Comparison of ENCODE assay signal across 12 cellular contexts in genomic region chr9:512555-513272, GRCh38. TPM values are rescaled to one million over a fixed set of nuclear protein-coding genes. Genes with fewer than 3 reads are reported as not detected.
DNase-seq lines count a peak whose midpoint lies in the region; ATAC-seq and TF ChIP-seq lines count a peak whose summit lies in the region.
"Had no signal": no experiment of that assay in that cellular context is flagged by ENCODE, and none has a peak within 500 bp of the region (broad histone marks: within the 10 kb centered on the region; RNA-seq: fewer than 3 reads in every experiment).

No MANE protein-coding gene starts in this region.

- ATAC-seq in T-cell (replicated peaks in 1 of 4) (no peak), HG03469 (IDR thresholded peaks at IDR 0.05; ENCODE audit: unreplicated experiment) (no peak)

- H3K9me3 Mint-ChIP-seq in T-cell (peaks cover 0 to 5% (median 4%) of the 10 kb centered on the region in 3 donors), progenitor cell of endocrine pancreas (ENCODE audit: low read depth) (peaks cover 6% of the 10 kb centered on the region), CD14-positive monocyte (peaks cover 0 to 5% (median 0%) of the 10 kb centered on the region in 7 donors)

- no peak for TF ChIP-seq CTCF in progenitor cell of endocrine pancreas (IDR thresholded peaks at IDR 0.05; ENCODE audit: unreplicated experiment)
- TF ChIP-seq CTCF in CD14-positive monocyte (IDR thresholded peaks at IDR 0.05), result no peak

- H3K27ac Mint-ChIP-seq in T-cell, result peak overlapping the region; percentile 16 to 83
- H3K27ac Mint-ChIP-seq in progenitor cell of endocrine pancreas, result peak overlapping the region; percentile 7
- no peak overlapping the region for H3K27ac Mint-ChIP-seq in CD14-positive monocyte

- H3K36me3 Mint-ChIP-seq in T-cell, result peaks cover 13% of the 10 kb centered on the region
- peaks cover 13% of the 10 kb centered on the region for H3K36me3 Mint-ChIP-seq in progenitor cell of endocrine pancreas (ENCODE audit: insufficient read depth)
- no peaks in the 10 kb centered on the region for H3K36me3 Mint-ChIP-seq in CD14-positive monocyte

- intact Hi-C loops in CD14-positive monocyte (cut with micrococcal nuclease), result no loop called here

- CTCF ChIA-PET in T-cell (lab: Charles Lee), result no interaction called here

- H3K4me3 Mint-ChIP-seq in T-cell, result no peak overlapping the region
- H3K4me3 Mint-ChIP-seq in progenitor cell of endocrine pancreas (ENCODE audit: low read depth), result no peak overlapping the region
- peak overlapping the region in 1 of 2 donors; percentile 59 for H3K4me3 Mint-ChIP-seq in CD14-positive monocyte

- DNase-seq in NCI-H345 (lab: John Stamatoyannopoulos, UW) (peak; percentile 16), NCI-H345 treated with DMSO at 0.1 percent for 48 hours (lab: John Stamatoyannopoulos, UW; ENCODE audit: unreplicated experiment) (no peak), NCI-H2029 (lab: John Stamatoyannopoulos, UW) (peak; percentile 39), T-cell (no peak), progenitor cell of endocrine pancreas (ENCODE audit: low spot score, unreplicated experiment) (no peak), CD14-positive monocyte (ENCODE audit: low spot score) (no peak), superior temporal gyrus (ENCODE audit: extremely low spot score) (no peak)
- DNase-seq: NCI-H1048, NCI-H510A treated with DMSO at 0.1 percent for 48 hours, SJCRH30, SW 1271 had no signal

- H3K4me1 Mint-ChIP-seq in T-cell, result peaks cover 19 to 72% (median 42%) of the 10 kb centered on the region in 3 donors
- H3K4me1 Mint-ChIP-seq in progenitor cell of endocrine pancreas (ENCODE audit: low read depth), result peaks cover 22% of the 10 kb centered on the region
- H3K4me1 Mint-ChIP-seq in CD14-positive monocyte, result no peaks in the 10 kb centered on the region

- POLR2A ChIA-PET in T-cell (lab: Charles Lee), result no interaction called here

- H3K27me3 Mint-ChIP-seq in T-cell (no peaks in the 10 kb centered on the region), progenitor cell of endocrine pancreas (no peaks in the 10 kb centered on the region), CD14-positive monocyte (ENCODE audit: low read depth in 3 of 3) (peaks cover 8 to 19% (median 15%) of the 10 kb centered on the region in 3 donors)

RNA-seq across cellular contexts. Expression of gene KANK1, which starts 8.2 kb away (rescaled TPM):
- 10 to 100 TPM in 4 of 5 donors, 1 to 10 TPM in 1; 5.3 to 30.3 (median 14.1) TPM for total RNA-seq in T-cell
- 48.2 and 48.6 TPM in 2 replicates for total RNA-seq in progenitor cell of endocrine pancreas
- polyA plus RNA-seq in CD14-positive monocyte, result under 1 TPM in 1 of 2 donors, not detected in 1; 0.03 TPM

Comparison
In these comparisons a context has a peak if more than half of its experiments do, and no peak if none do; other contexts are left out.
1. DNase-seq: peak in NCI-H345 (single experiment) and NCI-H2029 (single experiment); none in NCI-H345 treated with DMSO at 0.1 percent for 48 hours (single experiment), T-cell (0 of 34), progenitor cell of endocrine pancreas (single experiment), CD14-positive monocyte (single experiment) and superior temporal gyrus (single experiment).
2. H3K27ac Mint-ChIP-seq: peak in T-cell (2 of 2) and progenitor cell of endocrine pancreas (single experiment); none in CD14-positive monocyte (0 of 7).